ENCODE assay signal across 1 cellular context in the genomic region with DNA sequence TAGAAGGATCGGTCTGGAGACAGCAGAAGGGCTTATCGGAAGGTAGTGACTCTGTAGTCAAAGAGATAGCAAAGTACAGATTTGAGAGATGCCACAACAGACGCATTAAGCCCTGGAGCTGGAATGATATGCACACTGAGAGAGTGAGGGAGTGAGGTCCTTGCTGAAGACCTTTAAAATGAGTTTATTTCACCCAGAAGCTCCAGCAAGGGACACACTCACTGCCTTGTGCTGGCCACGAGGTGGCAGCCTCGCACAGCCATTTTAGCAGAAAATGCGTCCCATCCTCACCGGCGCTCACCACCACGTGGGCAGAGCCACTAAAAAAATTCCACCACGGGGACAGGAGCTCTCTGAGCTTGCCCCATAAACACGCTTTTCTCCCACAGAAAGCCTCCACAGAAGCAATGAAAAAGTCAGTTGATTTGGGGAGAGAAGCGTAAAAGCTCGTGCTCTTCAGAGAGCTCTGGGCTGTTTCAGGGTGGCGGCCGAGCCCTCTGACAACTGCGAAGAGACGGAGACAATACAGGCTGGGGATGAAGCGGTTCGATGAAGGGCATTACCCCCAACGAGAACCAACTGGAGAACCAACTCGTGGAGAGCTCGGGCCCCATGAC.
TF ChIP-seq lines count a peak whose summit lies in the region.

No MANE protein-coding gene starts in this region.

TF ChIP-seq in K562, 482 proteins besides CTCF, POLR2A, EP300 and RAD21 (continued from another document and continues in another):
- TF ChIP-seq, protein P1, sequence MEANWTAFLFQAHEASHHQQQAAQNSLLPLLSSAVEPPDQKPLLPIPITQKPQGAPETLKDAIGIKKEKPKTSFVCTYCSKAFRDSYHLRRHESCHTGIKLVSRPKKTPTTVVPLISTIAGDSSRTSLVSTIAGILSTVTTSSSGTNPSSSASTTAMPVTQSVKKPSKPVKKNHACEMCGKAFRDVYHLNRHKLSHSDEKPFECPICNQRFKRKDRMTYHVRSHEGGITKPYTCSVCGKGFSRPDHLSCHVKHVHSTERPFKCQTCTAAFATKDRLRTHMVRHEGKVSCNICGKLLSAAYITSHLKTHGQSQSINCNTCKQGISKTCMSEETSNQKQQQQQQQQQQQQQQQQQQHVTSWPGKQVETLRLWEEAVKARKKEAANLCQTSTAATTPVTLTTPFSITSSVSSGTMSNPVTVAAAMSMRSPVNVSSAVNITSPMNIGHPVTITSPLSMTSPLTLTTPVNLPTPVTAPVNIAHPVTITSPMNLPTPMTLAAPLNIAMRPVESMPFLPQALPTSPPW (CRISPR knock-in tag; IDR thresholded peaks at IDR 0.05) = no peak
- no peak for TF ChIP-seq IFI16 (CRISPR knock-in tag; IDR thresholded peaks at IDR 0.05)
- 0 out of 4 replicates have a peak, but pooled peaks of 1 of the 2 experiments have one; percentile 22 for TF ChIP-seq FOXK2 (conservative IDR thresholded peaks at IDR 0.05 in 1 of 2, IDR thresholded peaks at IDR 0.05 in 1 of 2; ENCODE audit: low read depth in 2 of 2)
- no peak for TF ChIP-seq ZNF184 (CRISPR knock-in tag; IDR thresholded peaks at IDR 0.05)
- 0 out of 2 replicates have a peak, but pooled peaks have one; percentile 48 for TF ChIP-seq ZNF224 (CRISPR knock-in tag; IDR thresholded peaks at IDR 0.05)
- TF ChIP-seq, protein P2, sequence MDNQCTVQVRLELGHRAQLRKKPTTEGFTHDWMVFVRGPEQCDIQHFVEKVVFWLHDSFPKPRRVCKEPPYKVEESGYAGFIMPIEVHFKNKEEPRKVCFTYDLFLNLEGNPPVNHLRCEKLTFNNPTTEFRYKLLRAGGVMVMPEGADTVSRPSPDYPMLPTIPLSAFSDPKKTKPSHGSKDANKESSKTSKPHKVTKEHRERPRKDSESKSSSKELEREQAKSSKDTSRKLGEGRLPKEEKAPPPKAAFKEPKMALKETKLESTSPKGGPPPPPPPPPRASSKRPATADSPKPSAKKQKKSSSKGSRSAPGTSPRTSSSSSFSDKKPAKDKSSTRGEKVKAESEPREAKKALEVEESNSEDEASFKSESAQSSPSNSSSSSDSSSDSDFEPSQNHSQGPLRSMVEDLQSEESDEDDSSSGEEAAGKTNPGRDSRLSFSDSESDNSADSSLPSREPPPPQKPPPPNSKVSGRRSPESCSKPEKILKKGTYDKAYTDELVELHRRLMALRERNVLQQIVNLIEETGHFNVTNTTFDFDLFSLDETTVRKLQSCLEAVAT (IDR thresholded peaks at IDR 0.05) = no peak
- TF ChIP-seq, protein P3, sequence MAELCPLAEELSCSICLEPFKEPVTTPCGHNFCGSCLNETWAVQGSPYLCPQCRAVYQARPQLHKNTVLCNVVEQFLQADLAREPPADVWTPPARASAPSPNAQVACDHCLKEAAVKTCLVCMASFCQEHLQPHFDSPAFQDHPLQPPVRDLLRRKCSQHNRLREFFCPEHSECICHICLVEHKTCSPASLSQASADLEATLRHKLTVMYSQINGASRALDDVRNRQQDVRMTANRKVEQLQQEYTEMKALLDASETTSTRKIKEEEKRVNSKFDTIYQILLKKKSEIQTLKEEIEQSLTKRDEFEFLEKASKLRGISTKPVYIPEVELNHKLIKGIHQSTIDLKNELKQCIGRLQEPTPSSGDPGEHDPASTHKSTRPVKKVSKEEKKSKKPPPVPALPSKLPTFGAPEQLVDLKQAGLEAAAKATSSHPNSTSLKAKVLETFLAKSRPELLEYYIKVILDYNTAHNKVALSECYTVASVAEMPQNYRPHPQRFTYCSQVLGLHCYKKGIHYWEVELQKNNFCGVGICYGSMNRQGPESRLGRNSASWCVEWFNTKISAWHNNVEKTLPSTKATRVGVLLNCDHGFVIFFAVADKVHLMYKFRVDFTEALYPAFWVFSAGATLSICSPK (IDR thresholded peaks at IDR 0.05; ENCODE audit: borderline replicate concordance) = no peak
- peak; percentile 60; the same call in 1 of the 2 replicates for TF ChIP-seq CREM (IDR thresholded peaks at IDR 0.05; ENCODE audit: low read depth)
- no peak for TF ChIP-seq NR2F6 (CRISPR knock-in tag; IDR thresholded peaks at IDR 0.05)
- TF ChIP-seq NFE2L1 (tag; IDR thresholded peaks at IDR 0.05; ENCODE audit: borderline replicate concordance, low read depth) = no peak
- no peak for TF ChIP-seq FIP1L1 (IDR thresholded peaks at IDR 0.05; ENCODE audit: low read depth, low read length, poor library complexity, severe bottlenecking)
- peak; percentile 48; the same call in 1 of the 2 replicates for TF ChIP-seq MXI1 (IDR thresholded peaks at IDR 0.05; ENCODE audit: low read depth, low read length)
- TF ChIP-seq YY1 (IDR thresholded peaks at IDR 0.05; ENCODE audit: borderline replicate concordance in 1 of 3, control insufficient read depth in 1 of 3, extremely low read depth in 1 of 3, insufficient read depth in 3 of 3, insufficient read length in 1 of 3, insufficient replicate concordance in 2 of 3, low read depth in 1 of 3, low read length in 2 of 3) = peak in 2 of 3 experiments; percentile 66
- TF ChIP-seq MEIS2 (IDR thresholded peaks at IDR 0.05; ENCODE audit: partially characterized antibody) = no peak
- no peak for TF ChIP-seq DIDO1 (tag; IDR thresholded peaks at IDR 0.05; ENCODE audit: low read depth)
- TF ChIP-seq, protein P4, sequence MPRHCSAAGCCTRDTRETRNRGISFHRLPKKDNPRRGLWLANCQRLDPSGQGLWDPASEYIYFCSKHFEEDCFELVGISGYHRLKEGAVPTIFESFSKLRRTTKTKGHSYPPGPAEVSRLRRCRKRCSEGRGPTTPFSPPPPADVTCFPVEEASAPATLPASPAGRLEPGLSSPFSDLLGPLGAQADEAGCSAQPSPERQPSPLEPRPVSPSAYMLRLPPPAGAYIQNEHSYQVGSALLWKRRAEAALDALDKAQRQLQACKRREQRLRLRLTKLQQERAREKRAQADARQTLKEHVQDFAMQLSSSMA (CRISPR knock-in tag; IDR thresholded peaks at IDR 0.05) = no peak
- TF ChIP-seq ZNF316 (IDR thresholded peaks at IDR 0.05) = no peak
- TF ChIP-seq CREBBP (IDR thresholded peaks at IDR 0.05; ENCODE audit: low read depth, low read length) = no peak
- TF ChIP-seq MCM3 (IDR thresholded peaks at IDR 0.05) = no peak
- TF ChIP-seq ARNT (IDR thresholded peaks at IDR 0.05) = no peak
- TF ChIP-seq SRSF3 (IDR thresholded peaks at IDR 0.05; ENCODE audit: insufficient read depth, low read length) = no peak
- TF ChIP-seq ZSCAN32 (CRISPR knock-in tag; IDR thresholded peaks at IDR 0.05) = no peak
- TF ChIP-seq ILK (tag; IDR thresholded peaks at IDR 0.05; ENCODE audit: borderline replicate concordance, low read depth) = no peak
- 0 out of 2 replicates have a peak, but pooled peaks have one; percentile 26 for TF ChIP-seq HCFC1 (IDR thresholded peaks at IDR 0.05; ENCODE audit: low read depth, low read length)
- TF ChIP-seq MCM2 (IDR thresholded peaks at IDR 0.05; ENCODE audit: low read depth) = no peak
- TF ChIP-seq HIVEP1 (CRISPR knock-in tag; IDR thresholded peaks at IDR 0.05) = no peak
- no peak for TF ChIP-seq NFE2 (IDR thresholded peaks at IDR 0.05; ENCODE audit: low read depth)
- TF ChIP-seq, protein P5, sequence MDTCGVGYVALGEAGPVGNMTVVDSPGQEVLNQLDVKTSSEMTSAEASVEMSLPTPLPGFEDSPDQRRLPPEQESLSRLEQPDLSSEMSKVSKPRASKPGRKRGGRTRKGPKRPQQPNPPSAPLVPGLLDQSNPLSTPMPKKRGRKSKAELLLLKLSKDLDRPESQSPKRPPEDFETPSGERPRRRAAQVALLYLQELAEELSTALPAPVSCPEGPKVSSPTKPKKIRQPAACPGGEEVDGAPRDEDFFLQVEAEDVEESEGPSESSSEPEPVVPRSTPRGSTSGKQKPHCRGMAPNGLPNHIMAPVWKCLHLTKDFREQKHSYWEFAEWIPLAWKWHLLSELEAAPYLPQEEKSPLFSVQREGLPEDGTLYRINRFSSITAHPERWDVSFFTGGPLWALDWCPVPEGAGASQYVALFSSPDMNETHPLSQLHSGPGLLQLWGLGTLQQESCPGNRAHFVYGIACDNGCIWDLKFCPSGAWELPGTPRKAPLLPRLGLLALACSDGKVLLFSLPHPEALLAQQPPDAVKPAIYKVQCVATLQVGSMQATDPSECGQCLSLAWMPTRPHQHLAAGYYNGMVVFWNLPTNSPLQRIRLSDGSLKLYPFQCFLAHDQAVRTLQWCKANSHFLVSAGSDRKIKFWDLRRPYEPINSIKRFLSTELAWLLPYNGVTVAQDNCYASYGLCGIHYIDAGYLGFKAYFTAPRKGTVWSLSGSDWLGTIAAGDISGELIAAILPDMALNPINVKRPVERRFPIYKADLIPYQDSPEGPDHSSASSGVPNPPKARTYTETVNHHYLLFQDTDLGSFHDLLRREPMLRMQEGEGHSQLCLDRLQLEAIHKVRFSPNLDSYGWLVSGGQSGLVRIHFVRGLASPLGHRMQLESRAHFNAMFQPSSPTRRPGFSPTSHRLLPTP (IDR thresholded peaks at IDR 0.05; ENCODE audit: borderline replicate concordance, extremely low read depth, insufficient read length) = no peak
- no peak for TF ChIP-seq MCM7 (IDR thresholded peaks at IDR 0.05)
- TF ChIP-seq, protein P6, sequence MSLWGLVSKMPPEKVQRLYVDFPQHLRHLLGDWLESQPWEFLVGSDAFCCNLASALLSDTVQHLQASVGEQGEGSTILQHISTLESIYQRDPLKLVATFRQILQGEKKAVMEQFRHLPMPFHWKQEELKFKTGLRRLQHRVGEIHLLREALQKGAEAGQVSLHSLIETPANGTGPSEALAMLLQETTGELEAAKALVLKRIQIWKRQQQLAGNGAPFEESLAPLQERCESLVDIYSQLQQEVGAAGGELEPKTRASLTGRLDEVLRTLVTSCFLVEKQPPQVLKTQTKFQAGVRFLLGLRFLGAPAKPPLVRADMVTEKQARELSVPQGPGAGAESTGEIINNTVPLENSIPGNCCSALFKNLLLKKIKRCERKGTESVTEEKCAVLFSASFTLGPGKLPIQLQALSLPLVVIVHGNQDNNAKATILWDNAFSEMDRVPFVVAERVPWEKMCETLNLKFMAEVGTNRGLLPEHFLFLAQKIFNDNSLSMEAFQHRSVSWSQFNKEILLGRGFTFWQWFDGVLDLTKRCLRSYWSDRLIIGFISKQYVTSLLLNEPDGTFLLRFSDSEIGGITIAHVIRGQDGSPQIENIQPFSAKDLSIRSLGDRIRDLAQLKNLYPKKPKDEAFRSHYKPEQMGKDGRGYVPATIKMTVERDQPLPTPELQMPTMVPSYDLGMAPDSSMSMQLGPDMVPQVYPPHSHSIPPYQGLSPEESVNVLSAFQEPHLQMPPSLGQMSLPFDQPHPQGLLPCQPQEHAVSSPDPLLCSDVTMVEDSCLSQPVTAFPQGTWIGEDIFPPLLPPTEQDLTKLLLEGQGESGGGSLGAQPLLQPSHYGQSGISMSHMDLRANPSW (CRISPR knock-in tag; IDR thresholded peaks at IDR 0.05) = no peak
- TF ChIP-seq FOSL1 (tag; conservative IDR thresholded peaks at IDR 0.05) = no peak; the same call in 1 of the 2 replicates
- TF ChIP-seq, protein P7, sequence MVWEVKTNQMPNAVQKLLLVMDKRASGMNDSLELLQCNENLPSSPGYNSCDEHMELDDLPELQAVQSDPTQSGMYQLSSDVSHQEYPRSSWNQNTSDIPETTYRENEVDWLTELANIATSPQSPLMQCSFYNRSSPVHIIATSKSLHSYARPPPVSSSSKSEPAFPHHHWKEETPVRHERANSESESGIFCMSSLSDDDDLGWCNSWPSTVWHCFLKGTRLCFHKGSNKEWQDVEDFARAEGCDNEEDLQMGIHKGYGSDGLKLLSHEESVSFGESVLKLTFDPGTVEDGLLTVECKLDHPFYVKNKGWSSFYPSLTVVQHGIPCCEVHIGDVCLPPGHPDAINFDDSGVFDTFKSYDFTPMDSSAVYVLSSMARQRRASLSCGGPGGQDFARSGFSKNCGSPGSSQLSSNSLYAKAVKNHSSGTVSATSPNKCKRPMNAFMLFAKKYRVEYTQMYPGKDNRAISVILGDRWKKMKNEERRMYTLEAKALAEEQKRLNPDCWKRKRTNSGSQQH (CRISPR knock-in tag; IDR thresholded peaks at IDR 0.05) = no peak; the same call in 1 of the 2 replicates
- TF ChIP-seq ZNF589 (CRISPR knock-in tag; IDR thresholded peaks at IDR 0.05; ENCODE audit: low read depth) = no peak
- no peak for TF ChIP-seq MYBL2 (IDR thresholded peaks at IDR 0.05; ENCODE audit: low read depth)
- TF ChIP-seq MYBL2 (CRISPR knock-in tag; IDR thresholded peaks at IDR 0.05; ENCODE audit: borderline replicate concordance) = no peak
- 0 out of 2 replicates have a peak, but pooled peaks have one; percentile 48 for TF ChIP-seq TCF7 (IDR thresholded peaks at IDR 0.05; ENCODE audit: borderline replicate concordance)
- TF ChIP-seq, protein P8, sequence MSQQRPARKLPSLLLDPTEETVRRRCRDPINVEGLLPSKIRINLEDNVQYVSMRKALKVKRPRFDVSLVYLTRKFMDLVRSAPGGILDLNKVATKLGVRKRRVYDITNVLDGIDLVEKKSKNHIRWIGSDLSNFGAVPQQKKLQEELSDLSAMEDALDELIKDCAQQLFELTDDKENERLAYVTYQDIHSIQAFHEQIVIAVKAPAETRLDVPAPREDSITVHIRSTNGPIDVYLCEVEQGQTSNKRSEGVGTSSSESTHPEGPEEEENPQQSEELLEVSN (IDR thresholded peaks at IDR 0.05; ENCODE audit: borderline replicate concordance in 1 of 2, extremely low read depth in 1 of 2, insufficient read depth in 1 of 2, insufficient read length in 1 of 2, low read depth in 1 of 2, low read length in 1 of 2, poor library complexity in 1 of 2, severe bottlenecking in 1 of 2) = peak; percentile 76 to 83
- TF ChIP-seq CBX2 (IDR thresholded peaks at IDR 0.05; ENCODE audit: insufficient read depth, low read length, poor library complexity, severe bottlenecking) = no peak
- TF ChIP-seq CXXC5 (CRISPR knock-in tag; IDR thresholded peaks at IDR 0.05) = peak; percentile 78
- TF ChIP-seq ZNF23 (CRISPR knock-in tag; IDR thresholded peaks at IDR 0.05) = no peak
- no peak for TF ChIP-seq TAF7 (tag; IDR thresholded peaks at IDR 0.05)
- TF ChIP-seq, protein P9, sequence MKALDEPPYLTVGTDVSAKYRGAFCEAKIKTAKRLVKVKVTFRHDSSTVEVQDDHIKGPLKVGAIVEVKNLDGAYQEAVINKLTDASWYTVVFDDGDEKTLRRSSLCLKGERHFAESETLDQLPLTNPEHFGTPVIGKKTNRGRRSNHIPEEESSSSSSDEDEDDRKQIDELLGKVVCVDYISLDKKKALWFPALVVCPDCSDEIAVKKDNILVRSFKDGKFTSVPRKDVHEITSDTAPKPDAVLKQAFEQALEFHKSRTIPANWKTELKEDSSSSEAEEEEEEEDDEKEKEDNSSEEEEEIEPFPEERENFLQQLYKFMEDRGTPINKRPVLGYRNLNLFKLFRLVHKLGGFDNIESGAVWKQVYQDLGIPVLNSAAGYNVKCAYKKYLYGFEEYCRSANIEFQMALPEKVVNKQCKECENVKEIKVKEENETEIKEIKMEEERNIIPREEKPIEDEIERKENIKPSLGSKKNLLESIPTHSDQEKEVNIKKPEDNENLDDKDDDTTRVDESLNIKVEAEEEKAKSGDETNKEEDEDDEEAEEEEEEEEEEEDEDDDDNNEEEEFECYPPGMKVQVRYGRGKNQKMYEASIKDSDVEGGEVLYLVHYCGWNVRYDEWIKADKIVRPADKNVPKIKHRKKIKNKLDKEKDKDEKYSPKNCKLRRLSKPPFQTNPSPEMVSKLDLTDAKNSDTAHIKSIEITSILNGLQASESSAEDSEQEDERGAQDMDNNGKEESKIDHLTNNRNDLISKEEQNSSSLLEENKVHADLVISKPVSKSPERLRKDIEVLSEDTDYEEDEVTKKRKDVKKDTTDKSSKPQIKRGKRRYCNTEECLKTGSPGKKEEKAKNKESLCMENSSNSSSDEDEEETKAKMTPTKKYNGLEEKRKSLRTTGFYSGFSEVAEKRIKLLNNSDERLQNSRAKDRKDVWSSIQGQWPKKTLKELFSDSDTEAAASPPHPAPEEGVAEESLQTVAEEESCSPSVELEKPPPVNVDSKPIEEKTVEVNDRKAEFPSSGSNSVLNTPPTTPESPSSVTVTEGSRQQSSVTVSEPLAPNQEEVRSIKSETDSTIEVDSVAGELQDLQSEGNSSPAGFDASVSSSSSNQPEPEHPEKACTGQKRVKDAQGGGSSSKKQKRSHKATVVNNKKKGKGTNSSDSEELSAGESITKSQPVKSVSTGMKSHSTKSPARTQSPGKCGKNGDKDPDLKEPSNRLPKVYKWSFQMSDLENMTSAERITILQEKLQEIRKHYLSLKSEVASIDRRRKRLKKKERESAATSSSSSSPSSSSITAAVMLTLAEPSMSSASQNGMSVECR (CRISPR knock-in tag; IDR thresholded peaks at IDR 0.05) = peak; percentile 50
- TF ChIP-seq NCOA4 (IDR thresholded peaks at IDR 0.05; ENCODE audit: partially characterized antibody) = no peak
